In genomic region chr14:51990488-51990887, GRCh38 we compare ENCODE assay signal across 9 cellular contexts. TPM values are rescaled to one million over a fixed set of nuclear protein-coding genes. Genes with fewer than 3 reads are reported as not detected.
A peak's percentile ranks its signal among the peaks of the same experiment; 100 is the strongest.
DNase-seq lines count a peak whose midpoint lies in the region; ATAC-seq and TF ChIP-seq lines count a peak whose summit lies in the region.
"Had no signal": no experiment of that assay in that cellular context is flagged by ENCODE, and none has a peak within 500 bp of the region (broad histone marks: within the 10 kb centered on the region; RNA-seq: fewer than 3 reads in every experiment).

No MANE protein-coding gene starts in this region.

- TF ChIP-seq CTCF in GM06990 (IDR thresholded peaks at IDR 0.05; ENCODE audit: insufficient read depth, low read length, poor library complexity, severe bottlenecking) (no peak), RWPE2 (IDR thresholded peaks at IDR 0.05; ENCODE audit: poor library complexity, severe bottlenecking) (no peak), esophagus squamous epithelium (IDR thresholded peaks at IDR 0.05) (no peak), psoas muscle (IDR thresholded peaks at IDR 0.05) (no peak)

- ATAC-seq in RWPE2 (ENCODE audit: low read depth) (no peak), psoas muscle (no peak), HG03521 (IDR thresholded peaks at IDR 0.05; ENCODE audit: unreplicated experiment) (no peak), HG03460 (IDR thresholded peaks at IDR 0.05; ENCODE audit: unreplicated experiment) (no peak)

- no peaks in the 10 kb centered on the region for H3K27me3 ChIP-seq in GM06990 (replicated peaks; ENCODE audit: control insufficient read depth, insufficient read depth, low read length)
- no peaks in the 10 kb centered on the region for H3K27me3 ChIP-seq in RWPE2 (ENCODE audit: insufficient read depth, poor library complexity, severe bottlenecking)
- no peaks in the 10 kb centered on the region for H3K27me3 ChIP-seq in esophagus squamous epithelium
- no peaks in the 10 kb centered on the region for H3K27me3 ChIP-seq in psoas muscle (ENCODE audit: insufficient read depth in 3 of 3, low read length in 2 of 3)

- H3K9me3 ChIP-seq in RWPE2 (ENCODE audit: severe bottlenecking) = no peaks in the 10 kb centered on the region
- H3K9me3 ChIP-seq in esophagus squamous epithelium = no peaks in the 10 kb centered on the region
- H3K9me3 ChIP-seq in psoas muscle = no peaks in the 10 kb centered on the region

- H3K36me3 ChIP-seq in GM06990 (ENCODE audit: control insufficient read depth, insufficient read depth, low read length) (peaks cover 6% of the 10 kb centered on the region), RWPE2 (ENCODE audit: low read depth) (peaks cover 50% of the 10 kb centered on the region), esophagus squamous epithelium (peaks cover 0 to 45% (median 0%) of the 10 kb centered on the region in 3 donors), psoas muscle (ENCODE audit: insufficient read depth in 1 of 2, low read depth in 1 of 2) (peaks cover 0 to 43% of the 10 kb centered on the region in 2 donors)

- H3K27ac ChIP-seq in RWPE2 (ENCODE audit: poor library complexity, severe bottlenecking) (no peak overlapping the region), esophagus squamous epithelium (peak overlapping the region in 1 of 4 donors; percentile 94), psoas muscle (peak overlapping the region; percentile 91)

- no peak for TF ChIP-seq POLR2A in esophagus squamous epithelium (IDR thresholded peaks at IDR 0.05)

- WGBS in esophagus squamous epithelium, 2 donors = 62 to 74% methylated on average over 3 of the region's 3 CpGs
- WGBS in psoas muscle, 3 donors = 61 to 67% (median 65%) methylated on average over 3 of the region's 3 CpGs

- H3K4me1 ChIP-seq in RWPE2 (ENCODE audit: insufficient read depth, poor library complexity, severe bottlenecking) (peaks cover 9% of the 10 kb centered on the region), esophagus squamous epithelium (peaks cover 5 to 43% (median 10%) of the 10 kb centered on the region in 3 donors), psoas muscle (peaks cover 20% of the 10 kb centered on the region)

- H3K4me3 ChIP-seq in GM06990 (replicated peaks; ENCODE audit: low read depth, low read length) = peak overlapping the region; percentile 95
- peak overlapping the region; percentile 92 for H3K4me3 ChIP-seq in RWPE2 (ENCODE audit: severe bottlenecking)
- H3K4me3 ChIP-seq in esophagus squamous epithelium = peak overlapping the region; percentile 85 to 97 (median 90)
- peak overlapping the region; percentile 93 for H3K4me3 ChIP-seq in psoas muscle

- no peak for DNase-seq in GM06990 (ENCODE audit: extremely low read depth, insufficient read length)
- no peak for DNase-seq in RWPE2 (ENCODE audit: low spot score)
- no peak for DNase-seq in esophagus squamous epithelium (lab: John Stamatoyannopoulos, UW)
- no peak for DNase-seq in psoas muscle
- DNase-seq in activated gamma-delta T cell treated with Interleukin-2 at 50 U/mL for 16 hours = no peak
- no peak for DNase-seq in effector CD8-positive, alpha-beta T cell (lab: John Stamatoyannopoulos, UW)
- DNase-seq: NCI-H1436 had no signal

- intact Hi-C loops in esophagus squamous epithelium (cut with DNase I) = no loop called here
- intact Hi-C loops in psoas muscle (cut with DNase I) = no loop called here

RNA-seq across cellular contexts. Expression of gene RTRAF, which starts 1.1 kb away (rescaled TPM):
- total RNA-seq in esophagus squamous epithelium (10 to 100 TPM; 20.2 to 58.7 (median 51.9) TPM), psoas muscle (100 to 1,000 TPM; 153 to 174 (median 166) TPM)
- 100 to 1,000 TPM; 110 to 151 (median 135) TPM for polyA plus RNA-seq in psoas muscle
